In the genomic region with DNA sequence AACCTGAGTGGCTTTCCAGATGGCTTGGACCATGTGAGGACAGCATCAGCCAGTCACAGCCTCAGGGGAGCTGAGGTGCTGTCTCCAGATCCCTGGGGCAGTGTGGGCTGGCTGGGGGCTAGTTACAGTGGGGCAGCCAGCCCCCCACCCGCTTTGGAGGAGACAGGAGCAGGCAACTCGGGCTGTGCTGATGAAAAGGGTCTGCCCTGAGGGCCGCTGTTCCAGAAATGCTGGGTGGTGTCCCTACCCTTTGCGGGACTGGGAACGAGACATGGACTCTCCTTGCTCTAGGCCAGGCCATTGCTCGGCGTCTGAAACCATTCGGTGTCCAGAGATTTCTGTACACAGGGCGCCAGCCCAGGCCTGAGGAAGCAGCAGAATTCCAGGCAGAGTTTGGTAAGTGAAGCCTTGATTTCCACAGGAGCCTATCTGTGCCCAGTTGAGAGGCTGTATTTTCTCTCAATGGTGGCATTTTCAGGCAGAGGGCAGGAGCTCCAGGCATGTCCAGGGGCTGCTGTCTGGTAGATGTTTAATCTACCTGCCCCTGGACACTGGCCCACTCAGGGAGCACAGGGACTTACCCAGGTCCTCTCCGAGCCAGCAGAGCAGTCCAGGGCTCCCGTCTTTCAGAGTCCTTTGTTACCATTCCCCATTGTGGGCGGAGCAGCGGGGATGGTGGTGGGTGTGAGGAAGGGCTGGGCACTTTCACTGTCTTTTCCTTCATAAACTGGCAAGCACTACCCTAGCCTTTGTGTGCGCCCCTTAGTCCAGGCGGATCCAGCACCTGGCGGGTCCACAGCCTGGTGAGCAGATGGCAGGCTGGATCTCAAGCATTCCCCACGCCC, we compare ENCODE assay signal across 1 cellular context.
TF ChIP-seq lines count a peak whose summit lies in the region.

No MANE protein-coding gene starts in this region.

TF ChIP-seq in K562, 482 proteins besides CTCF, POLR2A, EP300 and RAD21:
- TF ChIP-seq KLF10 (CRISPR knock-in tag; IDR thresholded peaks at IDR 0.05): no peak
- peak; percentile 47 for TF ChIP-seq RBFOX2 (IDR thresholded peaks at IDR 0.05; ENCODE audit: low read depth, low read length)
- TF ChIP-seq POLR2G (IDR thresholded peaks at IDR 0.05; ENCODE audit: low read depth, low read length): peak; percentile 55; the same call in 1 of the 2 replicates
- TF ChIP-seq POLR2AphosphoS2 (IDR thresholded peaks at IDR 0.05; ENCODE audit: low read length): peak; percentile 13; the same call in 1 of the 2 replicates
- peak; percentile 60 for TF ChIP-seq SNRNP70 (optimal IDR thresholded peaks at IDR 0.05; ENCODE audit: low read depth, low read length)
- TF ChIP-seq CBX3 (IDR thresholded peaks at IDR 0.05; ENCODE audit: borderline replicate concordance in 1 of 2, low read length in 2 of 2): peak in 1 of 2 experiments; percentile 15; a peak in 1 of 3 replicates
- TF ChIP-seq, protein P1, sequence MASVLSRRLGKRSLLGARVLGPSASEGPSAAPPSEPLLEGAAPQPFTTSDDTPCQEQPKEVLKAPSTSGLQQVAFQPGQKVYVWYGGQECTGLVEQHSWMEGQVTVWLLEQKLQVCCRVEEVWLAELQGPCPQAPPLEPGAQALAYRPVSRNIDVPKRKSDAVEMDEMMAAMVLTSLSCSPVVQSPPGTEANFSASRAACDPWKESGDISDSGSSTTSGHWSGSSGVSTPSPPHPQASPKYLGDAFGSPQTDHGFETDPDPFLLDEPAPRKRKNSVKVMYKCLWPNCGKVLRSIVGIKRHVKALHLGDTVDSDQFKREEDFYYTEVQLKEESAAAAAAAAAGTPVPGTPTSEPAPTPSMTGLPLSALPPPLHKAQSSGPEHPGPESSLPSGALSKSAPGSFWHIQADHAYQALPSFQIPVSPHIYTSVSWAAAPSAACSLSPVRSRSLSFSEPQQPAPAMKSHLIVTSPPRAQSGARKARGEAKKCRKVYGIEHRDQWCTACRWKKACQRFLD (CRISPR knock-in tag; IDR thresholded peaks at IDR 0.05): no peak
- no peak for TF ChIP-seq HNRNPLL (IDR thresholded peaks at IDR 0.05; ENCODE audit: low read depth, low read length, poor library complexity, severe bottlenecking)
TF ChIP-seq in K562: peak in this region for 5.
